10 cellular contexts compared by ENCODE assay signal in the genomic region with DNA sequence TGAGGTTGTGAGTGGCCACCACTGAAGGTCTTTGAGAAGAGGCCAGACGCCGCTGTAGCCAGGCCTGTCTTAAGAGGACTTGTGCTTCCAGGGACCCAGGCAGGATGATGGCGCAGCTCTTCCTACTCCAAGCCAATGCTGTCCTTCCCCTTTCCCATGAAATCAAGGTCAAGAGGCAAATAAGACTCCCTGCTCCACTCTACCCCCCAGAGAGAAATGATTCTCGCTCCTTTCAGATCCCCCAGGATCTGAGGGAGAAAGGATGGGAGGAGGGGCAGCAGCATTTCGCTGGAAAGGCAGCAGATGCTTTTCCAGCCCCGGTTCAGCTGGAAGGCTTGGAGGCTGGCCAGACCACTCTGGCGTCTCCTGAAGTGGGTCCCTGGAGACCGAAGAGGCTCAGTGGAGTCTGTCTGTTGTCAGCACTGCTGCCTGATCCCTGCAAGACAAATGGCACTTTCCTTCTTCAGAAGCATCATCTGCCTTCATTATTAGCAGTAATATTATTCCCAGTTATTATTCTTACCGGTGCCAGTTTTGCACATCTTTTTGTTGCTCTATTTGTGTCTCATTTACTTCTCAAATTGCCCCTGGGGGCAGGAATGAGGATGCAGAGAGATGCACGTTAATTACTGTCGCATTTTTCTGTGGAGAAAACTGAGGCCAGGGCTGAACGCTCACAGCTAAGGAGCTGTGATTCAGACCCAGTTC. TPM values are rescaled to one million over a fixed set of nuclear protein-coding genes. Genes with fewer than 3 reads are reported as not detected.
DNase-seq lines count a peak whose midpoint lies in the region; ATAC-seq and TF ChIP-seq lines count a peak whose summit lies in the region.
"Had no signal": no experiment of that assay in that cellular context is flagged by ENCODE, and none has a peak within 500 bp of the region (broad histone marks: within the 10 kb centered on the region; RNA-seq: fewer than 3 reads in every experiment).

No MANE protein-coding gene starts in this region.

- no peak for ATAC-seq in GM18498 (IDR thresholded peaks at IDR 0.05; ENCODE audit: unreplicated experiment)
- no peak for ATAC-seq in GM19397 (IDR thresholded peaks at IDR 0.05; ENCODE audit: unreplicated experiment)
- ATAC-seq in stimulated activated effector memory CD8-positive, alpha-beta T cell treated with anti-CD3 and anti-CD28 coated beads, Interleukin-12 subunit alpha, Interleukin-12 subunit beta, amount 100 ng/mL, for 72 hours: no peak

- H3K4me3 Mint-ChIP-seq in chondrocyte (ENCODE audit: unreplicated experiment) (peak overlapping the region; percentile 21), osteocyte (ENCODE audit: unreplicated experiment) (no peak overlapping the region)
- no peak overlapping the region for H3K4me3 Mint-ChIP-seq in stimulated activated effector memory CD8-positive, alpha-beta T cell treated with anti-CD3 and anti-CD28 coated beads, Interleukin-12 subunit alpha, Interleukin-12 subunit beta, amount 100 ng/mL, for 72 hours

- H3K4me1 Mint-ChIP-seq in chondrocyte (ENCODE audit: low read depth): peaks cover 62% of the 10 kb centered on the region
- peaks cover 67% of the 10 kb centered on the region for H3K4me1 Mint-ChIP-seq in osteocyte (ENCODE audit: unreplicated experiment)
- H3K4me1 Mint-ChIP-seq in stimulated activated effector memory CD8-positive, alpha-beta T cell treated with anti-CD3 and anti-CD28 coated beads, Interleukin-12 subunit alpha, Interleukin-12 subunit beta, amount 100 ng/mL, for 72 hours: no peaks in the 10 kb centered on the region

- H3K36me3 Mint-ChIP-seq in chondrocyte (ENCODE audit: low read depth) (peaks cover 20% of the 10 kb centered on the region), osteocyte (ENCODE audit: unreplicated experiment) (peaks cover 31% of the 10 kb centered on the region)
- no peaks in the 10 kb centered on the region for H3K36me3 Mint-ChIP-seq in stimulated activated effector memory CD8-positive, alpha-beta T cell treated with anti-CD3 and anti-CD28 coated beads, Interleukin-12 subunit alpha, Interleukin-12 subunit beta, amount 100 ng/mL, for 72 hours

- TF ChIP-seq CTCF in chondrocyte (IDR thresholded peaks at IDR 0.05): peak; percentile 35
- TF ChIP-seq CTCF in osteocyte (IDR thresholded peaks at IDR 0.05): no peak

- H3K27me3 Mint-ChIP-seq in chondrocyte (ENCODE audit: low read depth) (no peaks in the 10 kb centered on the region), osteocyte (ENCODE audit: unreplicated experiment) (no peaks in the 10 kb centered on the region)

- peak overlapping the region; percentile 36 for H3K27ac Mint-ChIP-seq in chondrocyte (ENCODE audit: unreplicated experiment)
- peak overlapping the region; percentile 47 for H3K27ac Mint-ChIP-seq in osteocyte (ENCODE audit: unreplicated experiment)
- H3K27ac Mint-ChIP-seq in stimulated activated effector memory CD8-positive, alpha-beta T cell treated with anti-CD3 and anti-CD28 coated beads, Interleukin-12 subunit alpha, Interleukin-12 subunit beta, amount 100 ng/mL, for 72 hours: no peak overlapping the region

- H3K9me3 Mint-ChIP-seq in chondrocyte (ENCODE audit: low read depth) (no peaks in the 10 kb centered on the region), osteocyte (ENCODE audit: unreplicated experiment) (no peaks in the 10 kb centered on the region)
- no peaks in the 10 kb centered on the region for H3K9me3 Mint-ChIP-seq in stimulated activated effector memory CD8-positive, alpha-beta T cell treated with anti-CD3 and anti-CD28 coated beads, Interleukin-12 subunit alpha, Interleukin-12 subunit beta, amount 100 ng/mL, for 72 hours

- DNase-seq in DMS 273 (lab: John Stamatoyannopoulos, UW; ENCODE audit: unreplicated experiment): peak; percentile 98
- DNase-seq in NCI-H2171 (lab: John Stamatoyannopoulos, UW): peak; percentile 100
- peak; percentile 72 for DNase-seq in chondrocyte (ENCODE audit: low spot score)
- peak; percentile 91 for DNase-seq in osteocyte (ENCODE audit: extremely low spot score, unreplicated experiment)
- no peak for DNase-seq in LoVo (ENCODE audit: low spot score)
- DNase-seq in stimulated activated effector memory CD8-positive, alpha-beta T cell treated with anti-CD3 and anti-CD28 coated beads, Interleukin-12 subunit alpha, Interleukin-12 subunit beta, amount 100 ng/mL, for 72 hours (ENCODE audit: low spot score in 2 of 2): no peak
- DNase-seq: foreskin melanocyte, GF-D8 had no signal

RNA-seq across cellular contexts. Expression of a gene that starts 51.4 kb away (rescaled TPM):
- total RNA-seq in chondrocyte (33.0 to 99.3 TPM (median 33.2 TPM) in 3 replicates), osteocyte (84.8 and 86.9 TPM in 2 replicates)

Comparison
In these comparisons a context has a peak if more than half of its experiments do, and no peak if none do; other contexts are left out.
1. DNase-seq: peak in DMS 273 (single experiment), NCI-H2171 (single experiment), chondrocyte (single experiment) and osteocyte (single experiment); none in LoVo (single experiment) and stimulated activated effector memory CD8-positive, alpha-beta T cell treated with anti-CD3 and anti-CD28 coated beads, Interleukin-12 subunit alpha, Interleukin-12 subunit beta, amount 100 ng/mL, for 72 hours (0 of 2).